Comparison of ENCODE assay signal across 20 cellular contexts in the genomic region with DNA sequence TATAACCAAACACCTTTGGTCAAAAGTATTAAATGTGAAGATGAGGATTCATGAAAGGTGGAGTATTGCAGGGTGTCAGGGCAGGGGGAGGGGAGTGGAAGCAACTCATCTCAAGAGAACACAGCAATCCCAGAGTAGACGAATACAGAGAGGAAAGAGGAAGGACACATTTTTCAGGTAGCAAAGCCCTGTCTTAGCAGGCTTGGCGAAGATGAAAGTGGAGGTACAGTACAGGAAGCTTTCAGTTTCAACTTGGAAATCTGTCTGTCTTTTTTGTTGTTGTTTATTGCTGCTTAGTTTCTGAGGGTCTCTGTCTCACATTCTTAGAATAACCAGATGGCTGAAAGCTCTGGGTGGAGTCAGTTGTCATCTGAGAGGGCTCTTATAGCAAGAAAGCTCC.
DNase-seq lines count a peak whose midpoint lies in the region; ATAC-seq, FAIRE-seq and TF ChIP-seq lines count a peak whose summit lies in the region.
"Had no signal": no experiment of that assay in that cellular context is flagged by ENCODE, and none has a peak within 500 bp of the region (broad histone marks: within the 10 kb centered on the region; RNA-seq: fewer than 3 reads in every experiment).

No MANE protein-coding gene starts in this region.

- no peaks in the 10 kb centered on the region for H3K27me3 ChIP-seq in GM12878 (replicated peaks in 1 of 2; ENCODE audit: control insufficient read depth in 2 of 2, insufficient read depth in 2 of 2, low read length in 1 of 2)
- no peaks in the 10 kb centered on the region for H3K27me3 ChIP-seq in thyroid gland
- H3K27me3 ChIP-seq: BE2C had no signal

- ATAC-seq in GM21717 (IDR thresholded peaks at IDR 0.05; ENCODE audit: unreplicated experiment) (peak; percentile 75), GM12878 (peak; percentile 55), GM21423 (IDR thresholded peaks at IDR 0.05; ENCODE audit: unreplicated experiment) (no peak)

- DNase-seq in Calu3 (no peak), KBM-7 (peak; percentile 8), GM12878 (ENCODE audit: low read depth, low spot score) (no peak), middle frontal gyrus (ENCODE audit: extremely low spot score, low spot score) (no peak), SKM-1 (lab: John Stamatoyannopoulos, UW; ENCODE audit: unreplicated experiment) (no peak), thyroid gland (no peak)
- DNase-seq: BE2C, DMS79 treated with DMSO at 0.1 percent for 48 hours, Kasumi-1, NCI-H1417, NCI-H1694 treated with DMSO at 0.1 percent for 48 hours, NCI-H2081 treated with DMSO at 0.1 percent for 48 hours, NCI-H2171 treated with DMSO at 0.1 percent for 48 hours, NCI-H446, NCI-H526 treated with DMSO at 0.1 percent for 48 hours had no signal

- WGBS in GM12878 (ENCODE audit: insufficient coverage, insufficient replicate concordance, low lambda C conversion rate, missing lambda C conversion rate) = 16% methylated on average over 2 of the region's 2 CpGs
- 84 to 86% methylated on average over 2 of the region's 2 CpGs for WGBS in thyroid gland, 2 donors

- peaks cover 8% of the 10 kb centered on the region for H3K9me3 Mint-ChIP-seq in Calu3 (ENCODE audit: low read depth, unreplicated experiment)

- no peaks in the 10 kb centered on the region for H3K4me1 Mint-ChIP-seq in Calu3 (ENCODE audit: low read depth, unreplicated experiment)
- H3K4me1 Mint-ChIP-seq: IgD-negative memory B cell had no signal

- H4K20me1 ChIP-seq in GM12878 (ENCODE audit: control insufficient read depth, insufficient read depth) = no peaks in the 10 kb centered on the region

- peak overlapping the region; percentile 22; the same call in 1 of the 2 replicates for H3K4me2 ChIP-seq in GM12878 (ENCODE audit: control insufficient read depth, insufficient read depth)

- peak overlapping the region; percentile 50 for H3K4me3 Mint-ChIP-seq in Calu3 (ENCODE audit: low read depth, unreplicated experiment)
- H3K4me3 Mint-ChIP-seq: IgD-negative memory B cell had no signal

- no peaks in the 10 kb centered on the region for H3K79me2 ChIP-seq in GM12878 (ENCODE audit: control insufficient read depth, insufficient read depth, low read length)

- TF ChIP-seq RAD21 in GM12878 (IDR thresholded peaks at IDR 0.05; ENCODE audit: insufficient read depth, low read depth, low read length) = no peak

- no TSS peak for BruUV-seq in Calu3 (replicated peaks; lab: Mats Ljungman, UMichigan)
- no TSS peak for BruUV-seq in GM12878 (replicated peaks; lab: Mats Ljungman, UMichigan)

- intact Hi-C loops in Calu3 (cut with micrococcal nuclease; ENCODE audit: unreplicated experiment) = no loop called here
- intact Hi-C loops in GM12878 (cut with micrococcal nuclease; ENCODE audit: unreplicated experiment) = no loop called here
- intact Hi-C loops in thyroid gland (cut with DNase I) = no loop called here

- no peaks in the 10 kb centered on the region for H3K36me3 Mint-ChIP-seq in Calu3 (ENCODE audit: insufficient read depth, unreplicated experiment)
- H3K36me3 Mint-ChIP-seq: IgD-negative memory B cell had no signal

- no peak overlapping the region for H3K9ac ChIP-seq in GM12878 (ENCODE audit: control insufficient read depth, insufficient read depth, low read length)

- H3K27ac ChIP-seq in GM12878 (ENCODE audit: control insufficient read depth, insufficient read depth) (no peak overlapping the region), thyroid gland (no peak overlapping the region)

- no peaks in the 10 kb centered on the region for H3K36me3 ChIP-seq in GM12878 (ENCODE audit: control insufficient read depth in 2 of 2, insufficient read depth in 2 of 2, low read length in 1 of 2)
- H3K36me3 ChIP-seq in thyroid gland = no peaks in the 10 kb centered on the region
- H3K36me3 ChIP-seq: BE2C, HAP-1 had no signal

- TF ChIP-seq POLR2A in GM12878 (IDR thresholded peaks at IDR 0.05; ENCODE audit: low read depth, low read length) = no peak
- TF ChIP-seq POLR2A in thyroid gland (IDR thresholded peaks at IDR 0.05) = no peak

- TF ChIP-seq EP300 in GM12878 (IDR thresholded peaks at IDR 0.05; ENCODE audit: borderline replicate concordance in 1 of 2, control insufficient read depth in 1 of 2, low read depth in 2 of 2, low read length in 2 of 2) = no peak

- POLR2A ChIA-PET in GM12878 (lab: Charles Lee) = no interaction called here

- no peaks in the 10 kb centered on the region for H3K27me3 Mint-ChIP-seq in Calu3 (ENCODE audit: unreplicated experiment)
- H3K27me3 Mint-ChIP-seq: IgD-negative memory B cell had no signal

- no peak overlapping the region for H3K27ac Mint-ChIP-seq in Calu3 (ENCODE audit: unreplicated experiment)
- H3K27ac Mint-ChIP-seq: IgD-negative memory B cell had no signal

- FAIRE-seq in GM12878 (lab: Jason Lieb, UNC) = no peak
- FAIRE-seq: A204.1 had no signal

- no peak overlapping the region for H2AFZ ChIP-seq in GM12878 (ENCODE audit: control insufficient read depth, low read depth, low read length)

- H3K4me1 ChIP-seq in GM12878 (ENCODE audit: control insufficient read depth, insufficient read depth, low read length) (no peaks in the 10 kb centered on the region), thyroid gland (no peaks in the 10 kb centered on the region)
- H3K4me1 ChIP-seq: BE2C had no signal

- CTCF ChIA-PET in Calu3 (lab: Charles Lee) (interaction anchor here (0.6 kb wide), 1 partner anchor 12 kb away, joined by 3 read pairs; no protein-coding TSS in a partner anchor), GM12878 (lab: Yijun Ruan, JAX) (no interaction called here)

- SMC1A ChIA-PET in GM12878 (lab: Charles Lee; ENCODE audit: uncharacterized antibody, unreplicated experiment) = no interaction called here

- H3K9me3 ChIP-seq in GM12878 (replicated peaks; ENCODE audit: control insufficient read depth, insufficient read depth, low read length) = no peaks in the 10 kb centered on the region
- H3K9me3 ChIP-seq in thyroid gland = no peaks in the 10 kb centered on the region
- H3K9me3 ChIP-seq: BE2C, HAP-1 had no signal

- H3K4me3 ChIP-seq in GM12878 = no peak overlapping the region
- no peak overlapping the region for H3K4me3 ChIP-seq in thyroid gland (replicated peaks in 1 of 3)
- H3K4me3 ChIP-seq: HAP-1 had no signal

- TF ChIP-seq CTCF in Calu3 (IDR thresholded peaks at IDR 0.05; ENCODE audit: unreplicated experiment) (no peak), GM12878 (IDR thresholded peaks at IDR 0.05 in 2 of 3, conservative IDR thresholded peaks at IDR 0.05 in 1 of 3; ENCODE audit: control insufficient read depth in 2 of 3, extremely low read depth in 1 of 3, insufficient read depth in 1 of 3, low read depth in 3 of 3, low read length in 3 of 3) (no peak), thyroid gland (IDR thresholded peaks at IDR 0.05) (no peak)

- in situ Hi-C loops in KBM-7 (cut with MboI; ENCODE audit: low pct_unique_long_range_greater_than_20kb, low sequenced_read_pairs) = no loop called here
- in situ Hi-C loops in GM12878 (cut with MboI) = no loop called here

- RAD21 ChIA-PET in GM12878 (lab: Charles Lee; ENCODE audit: unreplicated experiment) = no interaction called here

TF ChIP-seq in GM12878, 131 proteins besides CTCF, POLR2A, EP300 and RAD21:
- TF ChIP-seq EZH2 (IDR thresholded peaks at IDR 0.05; ENCODE audit: borderline replicate concordance, control insufficient read depth, low read depth, low read length) (no peak), CHD4 (IDR thresholded peaks at IDR 0.05) (no peak), KAT2A (conservative IDR thresholded peaks at IDR 0.05; ENCODE audit: control insufficient read depth, low read depth, low read length) (no peak), ETV6 (conservative IDR thresholded peaks at IDR 0.05 in 1 of 2, IDR thresholded peaks at IDR 0.05 in 1 of 2; ENCODE audit: borderline replicate concordance in 1 of 2, low read depth in 1 of 2) (no peak), STAT3 (IDR thresholded peaks at IDR 0.05; ENCODE audit: low read depth, low read length) (no peak), HDGF (IDR thresholded peaks at IDR 0.05) (no peak), NR2C2 (IDR thresholded peaks at IDR 0.05; ENCODE audit: borderline replicate concordance, control insufficient read depth, insufficient read length, low read depth) (no peak)
- TF ChIP-seq, protein P1, sequence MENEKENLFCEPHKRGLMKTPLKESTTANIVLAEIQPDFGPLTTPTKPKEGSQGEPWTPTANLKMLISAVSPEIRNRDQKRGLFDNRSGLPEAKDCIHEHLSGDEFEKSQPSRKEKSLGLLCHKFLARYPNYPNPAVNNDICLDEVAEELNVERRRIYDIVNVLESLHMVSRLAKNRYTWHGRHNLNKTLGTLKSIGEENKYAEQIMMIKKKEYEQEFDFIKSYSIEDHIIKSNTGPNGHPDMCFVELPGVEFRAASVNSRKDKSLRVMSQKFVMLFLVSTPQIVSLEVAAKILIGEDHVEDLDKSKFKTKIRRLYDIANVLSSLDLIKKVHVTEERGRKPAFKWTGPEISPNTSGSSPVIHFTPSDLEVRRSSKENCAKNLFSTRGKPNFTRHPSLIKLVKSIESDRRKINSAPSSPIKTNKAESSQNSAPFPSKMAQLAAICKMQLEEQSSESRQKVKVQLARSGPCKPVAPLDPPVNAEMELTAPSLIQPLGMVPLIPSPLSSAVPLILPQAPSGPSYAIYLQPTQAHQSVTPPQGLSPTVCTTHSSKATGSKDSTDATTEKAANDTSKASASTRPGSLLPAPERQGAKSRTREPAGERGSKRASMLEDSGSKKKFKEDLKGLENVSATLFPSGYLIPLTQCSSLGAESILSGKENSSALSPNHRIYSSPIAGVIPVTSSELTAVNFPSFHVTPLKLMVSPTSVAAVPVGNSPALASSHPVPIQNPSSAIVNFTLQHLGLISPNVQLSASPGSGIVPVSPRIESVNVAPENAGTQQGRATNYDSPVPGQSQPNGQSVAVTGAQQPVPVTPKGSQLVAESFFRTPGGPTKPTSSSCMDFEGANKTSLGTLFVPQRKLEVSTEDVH (IDR thresholded peaks at IDR 0.05; ENCODE audit: low read depth, partially characterized antibody) = no peak
TF ChIP-seq in GM12878: peak in this region for 0.
